Comparison of ENCODE assay signal across 8 cellular contexts in the genomic region with DNA sequence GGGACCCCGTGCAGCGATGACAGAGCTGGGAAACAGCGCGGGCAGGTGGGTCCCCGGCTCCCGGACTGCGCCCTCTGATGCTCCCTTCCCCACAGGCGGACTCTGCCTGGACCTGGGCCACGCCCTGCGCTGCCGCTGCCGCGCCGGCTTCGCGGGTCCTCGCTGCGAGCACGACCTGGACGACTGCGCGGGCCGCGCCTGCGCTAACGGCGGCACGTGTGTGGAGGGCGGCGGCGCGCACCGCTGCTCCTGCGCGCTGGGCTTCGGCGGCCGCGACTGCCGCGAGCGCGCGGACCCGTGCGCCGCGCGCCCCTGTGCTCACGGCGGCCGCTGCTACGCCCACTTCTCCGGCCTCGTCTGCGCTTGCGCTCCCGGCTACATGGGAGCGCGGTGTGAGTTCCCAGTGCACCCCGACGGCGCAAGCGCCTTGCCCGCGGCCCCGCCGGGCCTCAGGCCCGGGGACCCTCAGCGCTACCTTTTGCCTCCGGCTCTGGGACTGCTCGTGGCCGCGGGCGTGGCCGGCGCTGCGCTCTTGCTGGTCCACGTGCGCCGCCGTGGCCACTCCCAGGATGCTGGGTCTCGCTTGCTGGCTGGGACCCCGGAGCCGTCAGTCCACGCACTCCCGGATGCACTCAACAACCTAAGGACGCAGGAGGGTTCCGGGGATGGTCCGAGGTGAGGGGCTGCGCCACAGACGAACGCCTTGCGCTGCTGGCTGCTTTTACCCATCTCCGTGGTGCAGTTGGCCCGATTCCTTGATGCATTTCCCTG. TPM values are rescaled to one million over a fixed set of nuclear protein-coding genes. Genes with fewer than 3 reads are reported as not detected.
DNase-seq lines count a peak whose midpoint lies in the region; ATAC-seq and TF ChIP-seq lines count a peak whose summit lies in the region.

No MANE protein-coding gene starts in this region.

- no peak for TF ChIP-seq CTCF in PC-9 (conservative IDR thresholded peaks at IDR 0.05)

- H3K9me2 ChIP-seq in PC-9 (ENCODE audit: insufficient read depth): no peaks in the 10 kb centered on the region

- ATAC-seq in HG03108 (IDR thresholded peaks at IDR 0.05; ENCODE audit: unreplicated experiment) (peak; percentile 49), right cardiac atrium (peak; percentile 44 to 57), HG02870 (IDR thresholded peaks at IDR 0.05; ENCODE audit: unreplicated experiment) (no peak), GM21515 (IDR thresholded peaks at IDR 0.05; ENCODE audit: unreplicated experiment) (no peak)
- peak; percentile 71 to 79 for ATAC-seq in activated naive CD4-positive, alpha-beta T cell treated with anti-CD3 and anti-CD28 coated beads, Interleukin-2, amount 50 U/mL, for 72 hours

- peak overlapping the region; percentile 48; the same call in 1 of the 2 replicates for H3K4me3 ChIP-seq in PC-9
- peak overlapping the region; percentile 40 for H3K4me3 ChIP-seq in right cardiac atrium (ENCODE audit: low read length)
- H3K4me3 ChIP-seq in skeletal muscle satellite cell (ENCODE audit: low read length): peak overlapping the region; percentile 74

- no TSS peak for BruUV-seq in PC-9 (replicated peaks; lab: Mats Ljungman, UMichigan)

- CTCF ChIA-PET in PC-9 (lab: Charles Lee): interaction anchor here (0.6 to 0.7 kb wide), 2 partner anchors 407 to 586 kb away, joined by 3 read pairs; no protein-coding TSS in a partner anchor

- H3K27ac Mint-ChIP-seq in activated naive CD4-positive, alpha-beta T cell treated with anti-CD3 and anti-CD28 coated beads, Interleukin-2, amount 50 U/mL, for 72 hours: no peak overlapping the region

- H3K79me2 ChIP-seq in PC-9 (ENCODE audit: low read depth): no peaks in the 10 kb centered on the region

- H3K4me1 ChIP-seq in PC-9 (replicated peaks; ENCODE audit: insufficient read depth): no peaks in the 10 kb centered on the region
- peaks cover 2% of the 10 kb centered on the region for H3K4me1 ChIP-seq in right cardiac atrium (ENCODE audit: control insufficient read depth, insufficient read depth, low read length)
- H3K4me1 ChIP-seq in skeletal muscle satellite cell (ENCODE audit: control insufficient read depth, insufficient read depth, low read length): peaks cover 13% of the 10 kb centered on the region

- POLR2A ChIA-PET in PC-9 (lab: Charles Lee; ENCODE audit: unreplicated experiment): interaction anchor here (0.6 to 0.7 kb wide), 4 partner anchors 72 to 669 kb away, joined by 3 to 7 read pairs (median 3); partner anchors contain the start of gene RPS16

- H3K27me3 ChIP-seq in PC-9 (ENCODE audit: insufficient read depth, low read depth) (peaks cover 42% of the 10 kb centered on the region), right cardiac atrium (ENCODE audit: control insufficient read depth, insufficient read depth) (no peaks in the 10 kb centered on the region), skeletal muscle satellite cell (ENCODE audit: control insufficient read depth, insufficient read depth, low read length) (peaks cover 47% of the 10 kb centered on the region)

- H3K36me3 ChIP-seq in PC-9 (ENCODE audit: low read depth) (no peaks in the 10 kb centered on the region), skeletal muscle satellite cell (ENCODE audit: insufficient read depth, low read length) (no peaks in the 10 kb centered on the region)

- H4K20me1 ChIP-seq in PC-9 (ENCODE audit: insufficient read depth): no peaks in the 10 kb centered on the region

- H3K9me3 Mint-ChIP-seq in activated naive CD4-positive, alpha-beta T cell treated with anti-CD3 and anti-CD28 coated beads, Interleukin-2, amount 50 U/mL, for 72 hours: no peaks in the 10 kb centered on the region

- peak overlapping the region; percentile 18 for H3K9ac ChIP-seq in skeletal muscle satellite cell (ENCODE audit: low read depth, low read length)

- DNase-seq in COR-L47 (lab: John Stamatoyannopoulos, UW) (peak; percentile 87), PC-9 (peak in 1 of 2 experiments; percentile 72), right cardiac atrium (peak; percentile 29 to 65 (median 63))
- peak in 1 of 2 donors; percentile 67 for DNase-seq in activated naive CD4-positive, alpha-beta T cell treated with anti-CD3 and anti-CD28 coated beads, Interleukin-2, amount 50 U/mL, for 72 hours (ENCODE audit: low spot score in 2 of 2)

- H3K27ac ChIP-seq in PC-9 (no peak overlapping the region), right cardiac atrium (ENCODE audit: low read length) (no peak overlapping the region)

- H3K9me3 ChIP-seq in PC-9 (ENCODE audit: insufficient read depth, low read depth) (no peaks in the 10 kb centered on the region), right cardiac atrium (ENCODE audit: control insufficient read depth, low read length) (no peaks in the 10 kb centered on the region), skeletal muscle satellite cell (replicated peaks; ENCODE audit: low read length) (no peaks in the 10 kb centered on the region)

- peak overlapping the region; percentile 80 for H2AFZ ChIP-seq in PC-9

- WGBS in right cardiac atrium: 3% methylated on average over 96 of the region's 96 CpGs

- peaks cover 4% of the 10 kb centered on the region; the same call in 1 of the 2 replicates for H3F3A ChIP-seq in PC-9 (ENCODE audit: insufficient read depth, low read depth)

- intact Hi-C loops in PC-9 (cut with micrococcal nuclease; ENCODE audit: unreplicated experiment) (no loop called here), right cardiac atrium (cut with DNase I) (no loop called here)

- H3K36me3 Mint-ChIP-seq in activated naive CD4-positive, alpha-beta T cell treated with anti-CD3 and anti-CD28 coated beads, Interleukin-2, amount 50 U/mL, for 72 hours: peaks cover 13 to 15% of the 10 kb centered on the region in 2 donors

- peak overlapping the region; percentile 51 for H3K4me2 ChIP-seq in PC-9
- peak overlapping the region; percentile 90 for H3K4me2 ChIP-seq in skeletal muscle satellite cell (ENCODE audit: low read length)

RNA-seq across cellular contexts. Expression of gene SELENOV, which starts 7.8 kb away (rescaled TPM):
- total RNA-seq in PC-9 (2021) (0.35 TPM in 1 of 2 replicates, not detected in the other), right cardiac atrium (not detected)
- not detected for total RNA-seq in activated naive CD4-positive, alpha-beta T cell treated with anti-CD3 and anti-CD28 coated beads, Interleukin-2, amount 50 U/mL, for 72 hours
- polyA plus RNA-seq in right cardiac atrium: not detected
- not detected in 2 replicates for total RNA-seq in skeletal muscle satellite cell (2012; rRNA removed)

RNA-seq across cellular contexts. Expression of gene DLL3, which starts 8.4 kb away (rescaled TPM):
- total RNA-seq in PC-9 (2021) (1.4 and 3.6 TPM in 2 replicates), right cardiac atrium (not detected)
- total RNA-seq in activated naive CD4-positive, alpha-beta T cell treated with anti-CD3 and anti-CD28 coated beads, Interleukin-2, amount 50 U/mL, for 72 hours: under 1 TPM; 0.46 to 0.97 TPM
- 0.07 TPM for polyA plus RNA-seq in right cardiac atrium
- total RNA-seq in skeletal muscle satellite cell (2012; rRNA removed): 0.76 and 0.87 TPM in 2 replicates

RNA-seq across cellular contexts. Expression of gene EID2B, which starts 25.5 kb away (rescaled TPM):
- total RNA-seq in PC-9 (2021) (2.3 and 3.4 TPM in 2 replicates), right cardiac atrium (1 to 10 TPM; 2.3 to 4.3 (median 3.3) TPM)
- total RNA-seq in activated naive CD4-positive, alpha-beta T cell treated with anti-CD3 and anti-CD28 coated beads, Interleukin-2, amount 50 U/mL, for 72 hours: 1 to 10 TPM; 3.0 to 4.6 TPM
- 2.8 TPM for polyA plus RNA-seq in right cardiac atrium
- 2.0 and 2.8 TPM in 2 replicates for total RNA-seq in skeletal muscle satellite cell (2012; rRNA removed)

RNA-seq across cellular contexts. Expression of gene TIMM50, which starts 26.5 kb away (rescaled TPM):
- total RNA-seq in PC-9 (2021): 85.5 and 95.9 TPM in 2 replicates
- total RNA-seq in activated naive CD4-positive, alpha-beta T cell treated with anti-CD3 and anti-CD28 coated beads, Interleukin-2, amount 50 U/mL, for 72 hours: 10 to 100 TPM; 71.2 to 84.8 TPM
- total RNA-seq in right cardiac atrium: 10 to 100 TPM; 54.1 to 69.9 (median 61.4) TPM
- polyA plus RNA-seq in right cardiac atrium: 73.7 TPM
- total RNA-seq in skeletal muscle satellite cell (2012; rRNA removed): 65.7 TPM in 2 replicates

RNA-seq across cellular contexts. Expression of gene EID2, which starts 32.8 kb away (rescaled TPM):
- 14.6 TPM in 2 replicates for total RNA-seq in PC-9 (2021)
- total RNA-seq in activated naive CD4-positive, alpha-beta T cell treated with anti-CD3 and anti-CD28 coated beads, Interleukin-2, amount 50 U/mL, for 72 hours: 10 to 100 TPM; 11.4 to 12.7 TPM
- total RNA-seq in right cardiac atrium: 10 to 100 TPM; 12.3 to 15.0 (median 13.5) TPM
- 14.3 TPM for polyA plus RNA-seq in right cardiac atrium
- total RNA-seq in skeletal muscle satellite cell (2012; rRNA removed): 5.1 and 6.1 TPM in 2 replicates

Comparison
In these comparisons a context has a peak if more than half of its experiments do, and no peak if none do; other contexts are left out.
1. ATAC-seq: peak in HG03108 (single experiment), activated naive CD4-positive, alpha-beta T cell treated with anti-CD3 and anti-CD28 coated beads, Interleukin-2, amount 50 U/mL, for 72 hours (2 of 2) and right cardiac atrium (2 of 2); none in HG02870 (single experiment) and GM21515 (single experiment).
2. Peak in every context shown above with its lines, with median percentiles within 50 percentile points of each other: H3K4me3 ChIP-seq.